ENCODE assay signal across 8 cellular contexts in genomic region chr11:128031538-128032134, GRCh38.
A peak's percentile ranks its signal among the peaks of the same experiment; 100 is the strongest.
DNase-seq lines count a peak whose midpoint lies in the region; ATAC-seq and TF ChIP-seq lines count a peak whose summit lies in the region.
"Not testable (repeated sequence)": the region's sequence is repeated elsewhere in the genome, so short reads cannot be mapped to it uniquely, and the experiment has no call there.

No MANE protein-coding gene starts in this region.

- peaks cover 7 to 12% (median 12%) of the 10 kb centered on the region in 3 donors for H3K4me1 Mint-ChIP-seq in T-cell

- not testable (repeated sequence) for H3K4me3 Mint-ChIP-seq in T-cell

- not testable (repeated sequence) for H3K36me3 ChIP-seq in ACC112 (ENCODE audit: insufficient read depth, low read length); cardiac muscle cell

- CTCF ChIA-PET in T-cell (lab: Charles Lee) = interaction anchor here (0.5 to 2.5 kb wide), 13 partner anchors 18 to 826 kb away, joined by 3 to 27 read pairs (median 3); no protein-coding TSS in a partner anchor

- TF ChIP-seq CTCF in cardiac muscle cell (IDR thresholded peaks at IDR 0.05; ENCODE audit: low read depth, low read length) = peak; percentile 75

- not testable (repeated sequence) for H3K27me3 Mint-ChIP-seq in T-cell

- not testable (repeated sequence) for H3K9me3 ChIP-seq in cardiac muscle cell (ENCODE audit: low read depth)

- not testable (repeated sequence) for H3K27ac Mint-ChIP-seq in T-cell

- peak; percentile 85 for DNase-seq in NCI-H146 treated with DMSO at 0.1 percent for 48 hours (lab: John Stamatoyannopoulos, UW; ENCODE audit: unreplicated experiment)
- DNase-seq in T-cell = peak; percentile 28 to 70 (median 58)
- peak; percentile 15 for DNase-seq in activated naive CD8-positive, alpha-beta T cell treated with anti-CD3 and anti-CD28 coated beads, Interleukin-2, amount 50 U/mL, for 16 hours (ENCODE audit: low read depth, low spot score)
- peak; percentile 72 to 86 for DNase-seq in cardiac muscle cell (ENCODE audit: low read depth in 1 of 2, low spot score in 1 of 2)
- peak; percentile 57 for DNase-seq in pulmonary artery endothelial cell (ENCODE audit: low read depth, low spot score)

- H3K9me3 Mint-ChIP-seq in T-cell = not testable (repeated sequence)

- H3K4me1 ChIP-seq in ACC112 (ENCODE audit: control insufficient read depth, insufficient read depth, low read length, unreplicated experiment) = peaks cover 30% of the 10 kb centered on the region
- not testable (repeated sequence) for H3K4me1 ChIP-seq in cardiac muscle cell (ENCODE audit: low read depth)

- H3K4me3 ChIP-seq in ACC112 (ENCODE audit: low read depth, low read length); cardiac muscle cell: not testable (repeated sequence)

- H3K27ac ChIP-seq in ACC112 (ENCODE audit: low read depth, low read length); cardiac muscle cell: not testable (repeated sequence)

- ATAC-seq in GM18517 (IDR thresholded peaks at IDR 0.05; ENCODE audit: unreplicated experiment) (peak; percentile 87), HG02885 (IDR thresholded peaks at IDR 0.05; ENCODE audit: poor library complexity, unreplicated experiment) (peak; percentile 90), T-cell (replicated peaks in 1 of 4) (peak; percentile 71 to 93 (median 80))

- peak overlapping the region; percentile 64 for H2AFZ ChIP-seq in ACC112 (ENCODE audit: low read length, unreplicated experiment)

- POLR2A ChIA-PET in T-cell (lab: Charles Lee) = interaction anchor here in 1 of 2 donors (0.8 kb wide), 1 partner anchor 107 kb away, joined by 4 read pairs; no protein-coding TSS in a partner anchor

- H3K27me3 ChIP-seq in ACC112 (ENCODE audit: insufficient read depth, low read length); cardiac muscle cell: not testable (repeated sequence)

- not testable (repeated sequence) for H3K36me3 Mint-ChIP-seq in T-cell

- H3K79me2 ChIP-seq in ACC112 (ENCODE audit: control insufficient read depth, insufficient read depth, low read length, unreplicated experiment) = not testable (repeated sequence)

Comparison
In these comparisons a context has a peak if more than half of its experiments do, and no peak if none do; other contexts are left out.
1. DNase-seq: peak in every context shown above with its lines; median percentile 85 in NCI-H146 treated with DMSO at 0.1 percent for 48 hours; 79 in cardiac muscle cell; 58 in T-cell; 57 in pulmonary artery endothelial cell; 15 in activated naive CD8-positive, alpha-beta T cell treated with anti-CD3 and anti-CD28 coated beads, Interleukin-2, amount 50 U/mL, for 16 hours.